Comparison of ENCODE assay signal across 16 cellular contexts in the genomic region with DNA sequence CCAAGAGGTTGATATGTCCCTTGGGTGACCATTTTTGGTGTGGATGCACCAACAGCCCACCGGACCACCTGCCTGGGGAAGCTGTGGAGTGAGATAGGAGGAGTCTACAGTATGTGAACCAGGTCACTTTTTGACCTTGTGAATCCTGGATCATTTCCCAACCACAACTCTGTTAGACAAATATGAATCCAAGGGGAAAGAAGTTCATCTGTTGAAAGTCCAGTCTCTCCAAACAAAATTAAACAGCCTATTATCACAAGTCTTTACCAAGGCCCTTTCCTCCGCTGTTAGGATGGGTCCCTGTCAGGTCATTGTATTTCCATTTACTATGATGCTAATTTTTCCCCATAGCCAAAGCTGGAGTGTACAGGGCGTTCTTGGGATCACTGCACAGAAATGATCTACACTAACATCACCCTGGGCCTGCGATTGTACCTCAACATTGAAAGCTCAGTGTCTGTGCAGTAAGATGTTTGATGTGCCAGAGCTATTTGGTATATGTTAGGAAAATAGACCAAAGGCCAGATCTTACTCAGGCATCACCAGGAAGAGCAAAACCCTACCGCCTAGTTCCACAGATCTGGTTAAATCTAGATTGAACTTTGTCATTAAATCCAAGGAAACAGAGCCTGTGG.
DNase-seq lines count a peak whose midpoint lies in the region; ATAC-seq and TF ChIP-seq lines count a peak whose summit lies in the region.
"Had no signal": no experiment of that assay in that cellular context is flagged by ENCODE, and none has a peak within 500 bp of the region (broad histone marks: within the 10 kb centered on the region; RNA-seq: fewer than 3 reads in every experiment).

No MANE protein-coding gene starts in this region.

- intact Hi-C loops in IMR-90 (cut with micrococcal nuclease) (no loop called here), dorsolateral prefrontal cortex (cut with DNase I) (no loop called here)
- intact Hi-C loops in CD4-positive, alpha-beta T cell (cut with DNase I, micrococcal nuclease) = no loop called here

- H3K36me3 ChIP-seq in IMR-90 (ENCODE audit: control insufficient read depth, insufficient read depth, low read length) (peaks cover 33% of the 10 kb centered on the region), subcutaneous abdominal adipose tissue (ENCODE audit: control insufficient read depth in 5 of 5, insufficient read depth in 5 of 5, low read length in 5 of 5) (peaks cover 18 to 27% (median 24%) of the 10 kb centered on the region in 5 donors)
- H3K36me3 ChIP-seq: BE2C had no signal

- peak overlapping the region; percentile 40; the same call in 1 of the 2 replicates for H2BK120ac ChIP-seq in IMR-90 (ENCODE audit: low read depth, low read length)

- no peaks in the 10 kb centered on the region for H3K4me1 Mint-ChIP-seq in CD4-positive, alpha-beta T cell (ENCODE audit: low read depth)
- H3K4me1 Mint-ChIP-seq: activated B cell treated with CpG ODN at 0.5 μM for 24 hours, endodermal cell, T-cell had no signal

- peak overlapping the region; percentile 43 for H3K23ac ChIP-seq in IMR-90 (ENCODE audit: low read depth, low read length)

- H4K5ac ChIP-seq in IMR-90 (ENCODE audit: low read depth, low read length) = peak overlapping the region; percentile 75

- H2BK15ac ChIP-seq in IMR-90 (ENCODE audit: low read depth, low read length) = peak overlapping the region; percentile 50

- TF ChIP-seq RAD21 in IMR-90 (IDR thresholded peaks at IDR 0.05; ENCODE audit: low read length) = no peak

- no peaks in the 10 kb centered on the region for H3K36me3 Mint-ChIP-seq in CD4-positive, alpha-beta T cell (ENCODE audit: low read depth)
- H3K36me3 Mint-ChIP-seq: T-cell had no signal

- peak overlapping the region; percentile 55 for H3K27ac ChIP-seq in IMR-90 (ENCODE audit: insufficient read depth, low read length)
- peak overlapping the region in 34 of 59 donors; percentile 2 to 75 (median 34) for H3K27ac ChIP-seq in dorsolateral prefrontal cortex
- H3K27ac ChIP-seq in subcutaneous abdominal adipose tissue (ENCODE audit: low read depth, low read length) = peak overlapping the region; percentile 55
- no peak overlapping the region for H3K27ac ChIP-seq in CD4-positive, alpha-beta T cell (ENCODE audit: low read depth, low read length)

- peak overlapping the region; percentile 91; the same call in 1 of the 2 replicates for H3K18ac ChIP-seq in IMR-90 (ENCODE audit: low read depth, low read length)

- H3K9me3 ChIP-seq in IMR-90 (ENCODE audit: control insufficient read depth, insufficient read depth, low read length) (no peaks in the 10 kb centered on the region), subcutaneous abdominal adipose tissue (ENCODE audit: control insufficient read depth in 5 of 5, low read length in 5 of 5) (no peaks in the 10 kb centered on the region)
- no peaks in the 10 kb centered on the region for H3K9me3 ChIP-seq in CD4-positive, alpha-beta T cell (ENCODE audit: control insufficient read depth, low read length)
- H3K9me3 ChIP-seq: BE2C had no signal

- peaks cover 28% of the 10 kb centered on the region for H3K9me1 ChIP-seq in IMR-90 (ENCODE audit: insufficient read depth, low read length)

- H2AK5ac ChIP-seq in IMR-90 (ENCODE audit: low read depth, low read length) = peak overlapping the region; percentile 64; the same call in 1 of the 2 replicates

- peaks cover 11% of the 10 kb centered on the region for H4K20me1 ChIP-seq in IMR-90 (ENCODE audit: insufficient read depth, low read length)

- POLR2A ChIA-PET in IMR-90 (lab: Charles Lee; ENCODE audit: unreplicated experiment) = no interaction called here
- POLR2A ChIA-PET in CD4-positive, alpha-beta T cell (lab: Charles Lee) = no interaction called here

- H3K9ac ChIP-seq in IMR-90 (ENCODE audit: low read depth, low read length) = no peak overlapping the region
- peak overlapping the region in 1 of 5 donors; percentile 47 for H3K9ac ChIP-seq in subcutaneous abdominal adipose tissue (ENCODE audit: low read length in 5 of 5)

- no peak overlapping the region for H3K4me3 Mint-ChIP-seq in CD4-positive, alpha-beta T cell
- H3K4me3 Mint-ChIP-seq: activated B cell treated with CpG ODN at 0.5 μM for 24 hours, endodermal cell, T-cell had no signal

- no peak overlapping the region for H4K91ac ChIP-seq in IMR-90 (ENCODE audit: insufficient read depth, low read depth, low read length)

- peak overlapping the region; percentile 32 for H2BK20ac ChIP-seq in IMR-90 (ENCODE audit: low read depth, low read length)

- ATAC-seq in IMR-90 (ENCODE audit: low read depth) (no peak), left lobe of liver (peak; percentile 86), HG02840 (IDR thresholded peaks at IDR 0.05; ENCODE audit: low FRiP score, unreplicated experiment) (no peak), HG03139 (IDR thresholded peaks at IDR 0.05; ENCODE audit: unreplicated experiment) (no peak)
- ATAC-seq in CD4-positive, alpha-beta T cell (ENCODE audit: poor library complexity) = no peak
- ATAC-seq: Panc1, T-cell had no signal

- peak overlapping the region; percentile 35; the same call in 1 of the 2 replicates for H3K56ac ChIP-seq in IMR-90 (ENCODE audit: extremely low read depth, insufficient read depth, low read length)

- H3K4me1 ChIP-seq in IMR-90 (ENCODE audit: control insufficient read depth, insufficient read depth, low read length) (peaks cover 17% of the 10 kb centered on the region), subcutaneous abdominal adipose tissue (ENCODE audit: control insufficient read depth in 5 of 5, insufficient read depth in 5 of 5, low read length in 5 of 5) (peaks cover 2 to 23% (median 17%) of the 10 kb centered on the region in 5 donors)
- H3K4me1 ChIP-seq: BE2C had no signal

- H2AK9ac ChIP-seq in IMR-90 (replicated peaks; ENCODE audit: low read depth, low read length, poor library complexity) = no peak overlapping the region

- CTCF ChIA-PET in IMR-90 (lab: Yijun Ruan, JAX) = interaction anchor here (1.2 to 1.4 kb wide), 2 partner anchors 14 to 375 kb away, joined by 3 to 4 read pairs; no protein-coding TSS in a partner anchor
- CTCF ChIA-PET in CD4-positive, alpha-beta T cell (lab: Charles Lee) = interaction anchor here (0.7 kb wide), 1 partner anchor 285 kb away, joined by 3 read pairs; no protein-coding TSS in a partner anchor

- dilution Hi-C loops in IMR-90 (cut with HindIII; ENCODE audit: low sequenced_read_pairs, unreplicated experiment) = no loop called here

- peaks cover 34% of the 10 kb centered on the region for H3K27me3 Mint-ChIP-seq in CD4-positive, alpha-beta T cell

- no peak overlapping the region for H3K27ac Mint-ChIP-seq in CD4-positive, alpha-beta T cell
- H3K27ac Mint-ChIP-seq: activated B cell treated with CpG ODN at 0.5 μM for 24 hours, endodermal cell, T-cell had no signal

- no peak for TF ChIP-seq POLR2A in IMR-90 (IDR thresholded peaks at IDR 0.05; ENCODE audit: low read depth, low read length)

- BruUV-seq in IMR-90 (replicated peaks; lab: Mats Ljungman, UMichigan) = no TSS peak

- H3K27me3 ChIP-seq in IMR-90 (ENCODE audit: control insufficient read depth, insufficient read depth, low read length) (no peaks in the 10 kb centered on the region), dorsolateral prefrontal cortex (no peaks in the 10 kb centered on the region), subcutaneous abdominal adipose tissue (ENCODE audit: control insufficient read depth in 5 of 5, insufficient read depth in 4 of 5, low read length in 5 of 5) (no peaks in the 10 kb centered on the region)
- H3K27me3 ChIP-seq in CD4-positive, alpha-beta T cell (ENCODE audit: control insufficient read depth, insufficient read depth, low read length) = peaks cover 5% of the 10 kb centered on the region
- H3K27me3 ChIP-seq: BE2C had no signal

- DNase-seq in IMR-90 = no peak
- no peak for DNase-seq in dorsolateral prefrontal cortex
- DNase-seq in left lobe of liver (ENCODE audit: low spot score) = no peak
- no peak for DNase-seq in NCI-H2081 (lab: John Stamatoyannopoulos, UW)
- no peak for DNase-seq in CD4-positive, alpha-beta T cell
- DNase-seq: activated B cell treated with CpG ODN at 0.5 μM for 24 hours, activated gamma-delta T cell treated with Interleukin-2 at 50 U/mL for 16 hours, BE2C, endodermal cell, NCI-H1930, NCI-H69, T-cell had no signal

- in situ Hi-C loops in IMR-90 (cut with MboI; ENCODE audit: low sequenced_read_pairs) = no loop called here

- TF ChIP-seq CTCF in IMR-90 (conservative IDR thresholded peaks at IDR 0.05; ENCODE audit: low read depth, low read length) = no peak
- no peak for TF ChIP-seq CTCF in dorsolateral prefrontal cortex (IDR thresholded peaks at IDR 0.05 in 54 of 56, conservative IDR thresholded peaks at IDR 0.05 in 2 of 56; ENCODE audit: low read depth in 1 of 56, partially characterized antibody in 56 of 56)
- no peak for TF ChIP-seq CTCF in CD4-positive, alpha-beta T cell (IDR thresholded peaks at IDR 0.05)

- H2BK5ac ChIP-seq in IMR-90 (ENCODE audit: low read depth, low read length, poor library complexity, severe bottlenecking) = peak overlapping the region; percentile 62

- no CpG with 5 or more reads among the region's 5 CpGs for WGBS in IMR-90 (ENCODE audit: extremely low coverage in 2 of 2, insufficient read length in 1 of 2), 2 experiments

- H3K9me3 Mint-ChIP-seq in CD4-positive, alpha-beta T cell = no peaks in the 10 kb centered on the region
- H3K9me3 Mint-ChIP-seq: activated B cell treated with CpG ODN at 0.5 μM for 24 hours, T-cell had no signal

- no peak overlapping the region for H2AFZ ChIP-seq in IMR-90 (replicated peaks; ENCODE audit: low read length, poor library complexity)

- H4K8ac ChIP-seq in IMR-90 (ENCODE audit: low read depth in 2 of 2, low read length in 2 of 2) = peak overlapping the region in 1 of 2 experiments; percentile 41; a peak in 2 of 4 replicates

- peak overlapping the region; percentile 82 for H3K14ac ChIP-seq in IMR-90 (replicated peaks; ENCODE audit: low read depth, low read length)

- peaks cover 60 to 73% of the 10 kb centered on the region in 2 experiments for H3K79me1 ChIP-seq in IMR-90 (ENCODE audit: low read depth in 1 of 2, low read length in 2 of 2)

- no peak overlapping the region for H3K4me3 ChIP-seq in IMR-90 (ENCODE audit: insufficient read depth, low read depth, low read length)
- H3K4me3 ChIP-seq in dorsolateral prefrontal cortex = no peak overlapping the region
- no peak overlapping the region for H3K4me3 ChIP-seq in subcutaneous abdominal adipose tissue (ENCODE audit: low read depth in 1 of 5, low read length in 5 of 5)

- no peak overlapping the region for H3K4me2 ChIP-seq in IMR-90 (ENCODE audit: low read depth, low read length)

- peak overlapping the region; percentile 73 for H3K4ac ChIP-seq in IMR-90 (ENCODE audit: low read depth, low read length)

TF ChIP-seq in IMR-90, 13 proteins besides CTCF, POLR2A, EP300 and RAD21:
- TF ChIP-seq MXI1 (IDR thresholded peaks at IDR 0.05; ENCODE audit: borderline replicate concordance, low read depth, low read length) (no peak), MAFK (IDR thresholded peaks at IDR 0.05; ENCODE audit: low read depth, low read length) (no peak), CHD1 (IDR thresholded peaks at IDR 0.05; ENCODE audit: low read depth, low read length) (no peak)
TF ChIP-seq in IMR-90: peak in this region for 0.
